8 cellular contexts compared by ENCODE assay signal in the genomic region with DNA sequence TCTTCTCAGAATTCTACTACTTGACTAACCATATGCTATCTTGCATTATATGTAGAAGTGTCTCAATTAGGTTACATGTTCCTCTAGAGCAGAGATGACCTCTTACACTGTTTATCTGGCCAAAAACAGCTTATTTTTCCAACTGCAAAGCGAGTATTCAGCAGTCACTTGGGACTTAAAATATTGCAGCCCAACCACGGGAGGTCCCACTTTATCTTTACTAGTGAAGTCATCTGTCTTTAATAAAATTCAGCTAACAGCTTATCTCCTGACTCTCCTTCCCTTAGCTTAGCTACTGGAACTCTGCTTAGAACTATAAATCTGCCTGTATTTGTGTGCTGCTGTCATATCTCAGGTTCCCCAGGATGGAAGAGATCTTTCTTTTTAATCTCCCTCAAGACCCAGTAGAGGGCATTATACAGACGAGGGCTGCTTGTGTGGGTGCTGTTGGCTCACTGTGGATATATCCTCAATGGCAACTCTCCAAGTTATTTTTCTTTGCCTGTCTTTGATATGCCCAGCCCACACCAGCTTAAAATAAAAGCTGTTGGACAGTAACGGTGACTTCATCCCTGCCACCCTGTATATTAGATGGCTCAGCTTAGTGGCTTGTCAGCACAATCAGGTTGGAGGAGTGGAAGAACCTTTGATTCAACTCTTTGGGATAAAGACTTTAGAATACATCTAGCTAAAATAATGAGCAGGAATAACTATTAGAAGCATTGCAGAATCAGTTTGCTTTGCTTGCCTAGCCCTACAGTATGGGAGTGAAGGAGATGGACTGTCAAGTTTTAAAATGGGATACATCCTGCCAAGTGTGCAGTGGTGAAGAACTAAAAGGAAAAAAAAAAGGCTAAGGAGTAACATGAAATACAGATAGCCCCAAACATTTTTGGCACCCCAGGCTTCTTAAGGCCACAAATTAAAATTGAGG. TPM values are rescaled to one million over a fixed set of nuclear protein-coding genes. Genes with fewer than 3 reads are reported as not detected.
A peak's percentile ranks its signal among the peaks of the same experiment; 100 is the strongest.
DNase-seq lines count a peak whose midpoint lies in the region; ATAC-seq and TF ChIP-seq lines count a peak whose summit lies in the region.

No MANE protein-coding gene starts in this region.

- H3K4me3 ChIP-seq in fibroblast of pulmonary artery (replicated peaks; ENCODE audit: low read depth, low read length): no peak overlapping the region

- ATAC-seq in GM21737 (IDR thresholded peaks at IDR 0.05; ENCODE audit: unreplicated experiment) (no peak), HG03521 (IDR thresholded peaks at IDR 0.05; ENCODE audit: unreplicated experiment) (no peak)

- DNase-seq in AG20443 (ENCODE audit: low spot score) (peak; percentile 38), HCEC 1CT (peak; percentile 77), UCSD-AML1 (lab: John Stamatoyannopoulos, UW; ENCODE audit: unreplicated experiment) (peak; percentile 11), fibroblast of pulmonary artery (ENCODE audit: low read depth) (peak; percentile 85), renal cortical epithelial cell (ENCODE audit: low read depth) (peak; percentile 86), NCI-H1417 treated with DMSO at 0.1 percent for 48 hours (lab: John Stamatoyannopoulos, UW) (no peak)

- peak; percentile 47 for TF ChIP-seq CTCF in fibroblast of pulmonary artery (IDR thresholded peaks at IDR 0.05; ENCODE audit: low read length, missing control alignments)

RNA-seq across cellular contexts. Expression of gene ENSA, which starts 9.6 kb away (rescaled TPM):
- 109 and 232 TPM in 2 replicates for total RNA-seq in renal cortical epithelial cell

RNA-seq across cellular contexts. Expression of gene MCL1, which starts 40.4 kb away (rescaled TPM):
- 250 and 364 TPM in 2 replicates for total RNA-seq in renal cortical epithelial cell
